Comparison of ENCODE assay signal across 7 cellular contexts in the genomic region with DNA sequence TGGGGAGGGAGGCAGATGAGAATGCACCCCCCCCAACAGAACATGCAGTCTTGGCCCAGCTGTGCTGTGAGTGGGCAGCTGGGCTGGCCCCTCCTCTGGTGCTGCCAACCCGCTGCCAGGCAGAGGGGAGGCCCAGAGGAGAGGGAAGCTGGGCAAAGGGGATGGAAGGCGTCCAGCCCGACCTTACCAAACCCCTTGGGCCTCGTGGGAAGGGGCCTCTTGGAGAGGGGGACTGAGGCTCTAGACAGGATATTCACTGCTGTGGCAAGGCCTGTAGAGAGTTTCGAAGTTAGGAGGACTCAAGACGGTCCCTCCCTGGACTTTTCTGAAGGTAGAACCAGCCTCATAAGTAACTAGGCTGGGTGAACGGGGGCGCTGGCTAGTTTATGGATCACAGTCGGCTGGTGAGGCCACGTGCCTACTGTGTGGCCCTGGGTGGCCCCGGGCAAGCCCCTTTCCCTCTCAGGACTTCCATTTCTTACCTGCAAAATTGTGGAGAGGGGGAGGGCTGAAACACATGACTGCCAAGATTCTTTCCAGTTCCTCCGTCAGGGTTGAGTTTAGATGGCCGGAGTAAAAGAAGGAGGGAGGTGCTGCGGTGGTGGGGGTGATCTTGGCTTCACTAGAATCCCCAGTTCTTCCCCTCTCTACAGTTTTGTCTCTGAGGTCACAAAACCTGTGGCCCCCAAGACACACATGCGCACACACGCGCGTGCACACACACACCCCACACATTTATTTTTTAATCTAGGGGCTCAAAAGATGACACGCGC. TPM values are rescaled to one million over a fixed set of nuclear protein-coding genes. Genes with fewer than 3 reads are reported as not detected.
A peak's percentile ranks its signal among the peaks of the same experiment; 100 is the strongest.
DNase-seq lines count a peak whose midpoint lies in the region; ATAC-seq and TF ChIP-seq lines count a peak whose summit lies in the region.

No MANE protein-coding gene starts in this region.

- no peak for TF ChIP-seq CTCF in Peyer's patch (IDR thresholded peaks at IDR 0.05)

- H3K9me3 ChIP-seq in Peyer's patch, result no peaks in the 10 kb centered on the region
- H3K9me3 ChIP-seq in skeletal muscle tissue (ENCODE audit: control insufficient read depth in 3 of 3, low read length in 3 of 3), result no peaks in the 10 kb centered on the region

- H3K4me1 ChIP-seq in Peyer's patch, result peaks cover 0 to 34% (median 7%) of the 10 kb centered on the region in 4 donors
- H3K4me1 ChIP-seq in skeletal muscle tissue (ENCODE audit: control insufficient read depth in 3 of 3, insufficient read depth in 3 of 3, low read length in 3 of 3), result peaks cover 17 to 39% (median 24%) of the 10 kb centered on the region in 3 donors

- H3K36me3 ChIP-seq in Peyer's patch (peaks cover 0 to under 1% (median 0%) of the 10 kb centered on the region in 3 donors), skeletal muscle tissue (ENCODE audit: control insufficient read depth in 3 of 3, insufficient read depth in 3 of 3, low read length in 3 of 3) (peaks cover 0 to 6% (median 0%) of the 10 kb centered on the region in 3 donors)

- H3K9ac ChIP-seq in skeletal muscle tissue (ENCODE audit: low read depth in 1 of 3, low read length in 3 of 3), result peak overlapping the region; percentile 80 to 88 (median 81)

- no peaks in the 10 kb centered on the region for H3K27me3 ChIP-seq in Peyer's patch
- no peaks in the 10 kb centered on the region for H3K27me3 ChIP-seq in skeletal muscle tissue (ENCODE audit: control insufficient read depth in 3 of 3, insufficient read depth in 3 of 3, low read length in 3 of 3)

- no peak for ATAC-seq in HG02981 (IDR thresholded peaks at IDR 0.05; ENCODE audit: unreplicated experiment)

- peak; percentile 33 for DNase-seq in GM19238 (ENCODE audit: insufficient read length, low spot score)
- peak in 2 of 3 donors; percentile 63 to 76 for DNase-seq in Peyer's patch
- no peak for DNase-seq in SKM-1 (lab: John Stamatoyannopoulos, UW; ENCODE audit: unreplicated experiment)

- H3K27ac ChIP-seq in Peyer's patch (peak overlapping the region; percentile 84 to 95 (median 90)), angular gyrus (ENCODE audit: low read depth, low read length) (peak overlapping the region; percentile 22), skeletal muscle tissue (ENCODE audit: low read depth, low read length) (peak overlapping the region; percentile 88)

- TF ChIP-seq POLR2A in Peyer's patch (IDR thresholded peaks at IDR 0.05), result peak in 1 of 2 donors; percentile 28

- H3K4me3 ChIP-seq in Peyer's patch (peak overlapping the region; percentile 69 to 89 (median 81)), iPS-11a (ENCODE audit: low read depth, low read length) (peak overlapping the region; percentile 33), skeletal muscle tissue (ENCODE audit: low read length in 3 of 3) (peak overlapping the region; percentile 75 to 78 (median 78))

RNA-seq across cellular contexts. Expression of gene STAT5A, which starts 0.8 kb away (rescaled TPM):
- total RNA-seq in Peyer's patch (10 to 100 TPM; 11.2 to 80.0 (median 34.5) TPM), skeletal muscle tissue (18.3 TPM)

RNA-seq across cellular contexts. Expression of gene STAT5B, which starts 11.3 kb away (rescaled TPM):
- total RNA-seq in Peyer's patch, result 100 to 1,000 TPM in 1 of 4 donors, 10 to 100 TPM in 3; 36.3 to 128 (median 68.1) TPM
- 31.3 TPM for total RNA-seq in skeletal muscle tissue

Comparison
In these comparisons a context has a peak if more than half of its experiments do, and no peak if none do; other contexts are left out.
1. H3K27ac ChIP-seq: peak in every context shown above with its lines; median percentile 90 in Peyer's patch; 88 in skeletal muscle tissue; 22 in angular gyrus.